8 cellular contexts compared by ENCODE assay signal in genomic region chrX:132022115-132022862, GRCh38. TPM values are rescaled to one million over a fixed set of nuclear protein-coding genes. Genes with fewer than 3 reads are reported as not detected.
DNase-seq lines count a peak whose midpoint lies in the region; ATAC-seq and TF ChIP-seq lines count a peak whose summit lies in the region.

No MANE protein-coding gene starts in this region.

- H3K27ac Mint-ChIP-seq in activated T-helper 2 cell treated with anti-CD3 and anti-CD28 coated beads, Interferon-gamma antibody, Interleukin-2, Interleukin-4, amounts not matched to agents 10 μg/mL and 5 μg/mL and 100 μg/mL, durations not matched to agents 14 hours and 24 hours and 36 hours: peak overlapping the region; percentile 94
- H3K27ac Mint-ChIP-seq in stimulated activated memory B cell treated with anti-CD40 and anti-IgM and Interleukin-4, amounts not matched to agents 10 μg/mL and 1 μg/mL and 100 μg/mL, for 72 hours: peak overlapping the region; percentile 95

- peak overlapping the region; percentile 46 to 54 for H3K4me3 ChIP-seq in right atrium auricular region

- H3K4me1 ChIP-seq in right atrium auricular region: no peaks in the 10 kb centered on the region

- peak; percentile 10 for DNase-seq in stimulated activated CD4-positive, alpha-beta T cell treated with anti-CD3 and anti-CD28 coated beads, Interleukin-4, amount 100 ng/mL, for 24 hours
- DNase-seq in stimulated activated CD4-positive, alpha-beta T cell treated with anti-CD3 and anti-CD28 coated beads, Interleukin-1b, Interleukin-23, amount 100 ng/mL, for 48 hours: no peak
- DNase-seq in HT-29 (ENCODE audit: low spot score) (peak; percentile 47), right atrium auricular region (ENCODE audit: low spot score) (no peak), NCI-H146 (lab: John Stamatoyannopoulos, UW) (no peak), epidermal melanocyte (ENCODE audit: insufficient read length, low spot score) (no peak)
- DNase-seq in activated T-helper 2 cell treated with anti-CD3 and anti-CD28 coated beads, Interferon-gamma antibody, Interleukin-2, Interleukin-4, amounts not matched to agents 10 μg/mL and 5 μg/mL and 100 μg/mL, durations not matched to agents 14 hours and 24 hours and 36 hours (ENCODE audit: low spot score): no peak

- H3K4me1 Mint-ChIP-seq in activated T-helper 2 cell treated with anti-CD3 and anti-CD28 coated beads, Interferon-gamma antibody, Interleukin-2, Interleukin-4, amounts not matched to agents 10 μg/mL and 5 μg/mL and 100 μg/mL, durations not matched to agents 14 hours and 24 hours and 36 hours (ENCODE audit: low read depth): peaks cover 22% of the 10 kb centered on the region
- H3K4me1 Mint-ChIP-seq in stimulated activated memory B cell treated with anti-CD40 and anti-IgM and Interleukin-4, amounts not matched to agents 10 μg/mL and 1 μg/mL and 100 μg/mL, for 72 hours: peaks cover 11% of the 10 kb centered on the region

- H3K36me3 Mint-ChIP-seq in activated T-helper 2 cell treated with anti-CD3 and anti-CD28 coated beads, Interferon-gamma antibody, Interleukin-2, Interleukin-4, amounts not matched to agents 10 μg/mL and 5 μg/mL and 100 μg/mL, durations not matched to agents 14 hours and 24 hours and 36 hours (ENCODE audit: low read depth): peaks cover 24% of the 10 kb centered on the region
- no peaks in the 10 kb centered on the region for H3K36me3 Mint-ChIP-seq in stimulated activated memory B cell treated with anti-CD40 and anti-IgM and Interleukin-4, amounts not matched to agents 10 μg/mL and 1 μg/mL and 100 μg/mL, for 72 hours

- TF ChIP-seq CTCF in right atrium auricular region (IDR thresholded peaks at IDR 0.05): no peak

- H3K27me3 Mint-ChIP-seq in activated T-helper 2 cell treated with anti-CD3 and anti-CD28 coated beads, Interferon-gamma antibody, Interleukin-2, Interleukin-4, amounts not matched to agents 10 μg/mL and 5 μg/mL and 100 μg/mL, durations not matched to agents 14 hours and 24 hours and 36 hours (ENCODE audit: low read depth): no peaks in the 10 kb centered on the region
- H3K27me3 Mint-ChIP-seq in stimulated activated memory B cell treated with anti-CD40 and anti-IgM and Interleukin-4, amounts not matched to agents 10 μg/mL and 1 μg/mL and 100 μg/mL, for 72 hours: no peaks in the 10 kb centered on the region

- H3K9me3 ChIP-seq in right atrium auricular region: no peaks in the 10 kb centered on the region

- H3K27me3 ChIP-seq in right atrium auricular region: no peaks in the 10 kb centered on the region

- ATAC-seq in stimulated activated memory B cell treated with anti-CD40 and anti-IgM and Interleukin-4, amounts not matched to agents 10 μg/mL and 1 μg/mL and 100 μg/mL, for 72 hours: peak; percentile 13

- H3K27ac ChIP-seq in right atrium auricular region: peak overlapping the region in 1 of 2 donors; percentile 2

- H3K4me3 Mint-ChIP-seq in activated T-helper 2 cell treated with anti-CD3 and anti-CD28 coated beads, Interferon-gamma antibody, Interleukin-2, Interleukin-4, amounts not matched to agents 10 μg/mL and 5 μg/mL and 100 μg/mL, durations not matched to agents 14 hours and 24 hours and 36 hours (ENCODE audit: low read depth): peak overlapping the region; percentile 91
- peak overlapping the region; percentile 95 for H3K4me3 Mint-ChIP-seq in stimulated activated memory B cell treated with anti-CD40 and anti-IgM and Interleukin-4, amounts not matched to agents 10 μg/mL and 1 μg/mL and 100 μg/mL, for 72 hours

- no peaks in the 10 kb centered on the region for H3K9me3 Mint-ChIP-seq in activated T-helper 2 cell treated with anti-CD3 and anti-CD28 coated beads, Interferon-gamma antibody, Interleukin-2, Interleukin-4, amounts not matched to agents 10 μg/mL and 5 μg/mL and 100 μg/mL, durations not matched to agents 14 hours and 24 hours and 36 hours
- no peaks in the 10 kb centered on the region for H3K9me3 Mint-ChIP-seq in stimulated activated memory B cell treated with anti-CD40 and anti-IgM and Interleukin-4, amounts not matched to agents 10 μg/mL and 1 μg/mL and 100 μg/mL, for 72 hours

- H3K36me3 ChIP-seq in right atrium auricular region: no peaks in the 10 kb centered on the region

- intact Hi-C loops in activated T-helper 2 cell treated with anti-CD3 and anti-CD28 coated beads, Interferon-gamma antibody, Interleukin-2, Interleukin-4, amounts not matched to agents 10 μg/mL and 5 μg/mL and 100 μg/mL, durations not matched to agents 14 hours and 24 hours and 36 hours (cut with micrococcal nuclease): loop anchor here (2.0 to 5.0 kb wide), 2 partner anchors 35 to 191 kb away; no protein-coding TSS in a partner anchor

RNA-seq across cellular contexts. Expression of gene STK26, which starts 0.8 kb away (rescaled TPM):
- 18.8 and 25.8 TPM in 2 replicates for total RNA-seq in HT-29 (2014; rRNA removed; shearing (Covaris generic))
- total RNA-seq in activated T-helper 2 cell treated with anti-CD3 and anti-CD28 coated beads, Interferon-gamma antibody, Interleukin-2, Interleukin-4, amounts not matched to agents 10 μg/mL and 5 μg/mL and 100 μg/mL, durations not matched to agents 14 hours and 24 hours and 36 hours: 108 and 115 TPM in 2 replicates
- 1 to 10 TPM; 2.7 to 4.7 TPM for total RNA-seq in right atrium auricular region

Comparison
In these comparisons a context has a peak if more than half of its experiments do, and no peak if none do; other contexts are left out.
1. DNase-seq: peak in stimulated activated CD4-positive, alpha-beta T cell treated with anti-CD3 and anti-CD28 coated beads, Interleukin-4, amount 100 ng/mL, for 24 hours (single experiment) and HT-29 (single experiment); none in stimulated activated CD4-positive, alpha-beta T cell treated with anti-CD3 and anti-CD28 coated beads, Interleukin-1b, Interleukin-23, amount 100 ng/mL, for 48 hours (single experiment), activated T-helper 2 cell treated with anti-CD3 and anti-CD28 coated beads, Interferon-gamma antibody, Interleukin-2, Interleukin-4, amounts not matched to agents 10 μg/mL and 5 μg/mL and 100 μg/mL, durations not matched to agents 14 hours and 24 hours and 36 hours (single experiment), right atrium auricular region (single experiment), NCI-H146 (single experiment) and epidermal melanocyte (single experiment).